1 cellular context compared by ENCODE assay signal in the genomic region with DNA sequence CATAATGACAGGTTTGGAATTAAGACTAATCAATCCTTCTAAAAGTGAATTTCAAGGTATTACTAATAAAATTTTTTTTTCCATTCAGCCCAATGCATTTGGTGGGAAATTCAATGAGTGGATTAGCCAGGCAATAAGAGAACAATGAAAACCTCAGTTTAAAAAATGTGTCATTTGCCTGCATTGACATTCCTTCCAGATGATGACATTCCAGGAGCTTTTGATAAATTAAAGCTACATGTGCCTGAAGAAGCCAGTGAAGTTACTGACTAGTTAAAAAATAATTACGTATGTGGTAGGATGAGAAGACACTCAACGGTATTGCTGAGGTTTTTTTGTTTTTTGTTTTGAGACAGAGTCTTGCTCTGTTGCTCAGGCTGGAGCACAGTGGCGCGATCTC.
TF ChIP-seq lines count a peak whose summit lies in the region.

No MANE protein-coding gene starts in this region.

TF ChIP-seq in H1, 55 proteins besides CTCF, POLR2A, EP300 and RAD21:
- TF ChIP-seq TEAD4 (IDR thresholded peaks at IDR 0.05; ENCODE audit: low read depth, low read length) (0 out of 2 replicates have a peak, but pooled peaks have one; percentile 9), MAFK (IDR thresholded peaks at IDR 0.05; ENCODE audit: low read depth, low read length) (no peak)
TF ChIP-seq in H1: peak in this region for 1.
